Comparison of ENCODE assay signal across 8 cellular contexts in genomic region chr20:57657537-57658446, GRCh38. TPM values are rescaled to one million over a fixed set of nuclear protein-coding genes. Genes with fewer than 3 reads are reported as not detected.
DNase-seq lines count a peak whose midpoint lies in the region; ATAC-seq, FAIRE-seq and TF ChIP-seq lines count a peak whose summit lies in the region.
"Had no signal": no experiment of that assay in that cellular context is flagged by ENCODE, and none has a peak within 500 bp of the region (broad histone marks: within the 10 kb centered on the region; RNA-seq: fewer than 3 reads in every experiment).

No MANE protein-coding gene starts in this region.

- H3K18ac ChIP-seq in trophoblast cell (ENCODE audit: low read length): no peak overlapping the region

- no CpG with 5 or more reads among the region's 36 CpGs for WGBS in trophoblast cell (ENCODE audit: extremely low coverage, insufficient coverage, insufficient read length)

- no peaks in the 10 kb centered on the region for H3K36me3 ChIP-seq in kidney (ENCODE audit: control insufficient read depth in 1 of 2, insufficient read depth in 2 of 2, low read length in 2 of 2)
- peaks cover 40% of the 10 kb centered on the region for H3K36me3 ChIP-seq in thoracic aorta
- H3K36me3 ChIP-seq in trophoblast cell (ENCODE audit: control insufficient read depth in 1 of 2, insufficient read depth in 2 of 2, low read length in 2 of 2): peaks cover 53 to 54% of the 10 kb centered on the region in 2 experiments

- no peak overlapping the region for H4K91ac ChIP-seq in trophoblast cell (ENCODE audit: low read depth, low read length)

- no peaks in the 10 kb centered on the region for H3K79me1 ChIP-seq in trophoblast cell (ENCODE audit: low read length)

- no peak overlapping the region for H2AK5ac ChIP-seq in trophoblast cell (ENCODE audit: low read length)

- no peak for FAIRE-seq in kidney (lab: Jason Lieb, UNC)

- no peak overlapping the region for H3K14ac ChIP-seq in trophoblast cell (ENCODE audit: low read length)

- H3K27ac ChIP-seq in kidney (ENCODE audit: low read depth in 2 of 2, low read length in 2 of 2) (no peak overlapping the region), thoracic aorta (peak overlapping the region; percentile 40 to 43), trophoblast cell (ENCODE audit: low read depth, low read length) (no peak overlapping the region)

- no peak overlapping the region for H2AFZ ChIP-seq in trophoblast cell (ENCODE audit: insufficient read depth, low read length, poor library complexity)

- H3K4ac ChIP-seq in trophoblast cell (ENCODE audit: low read depth, low read length): no peak overlapping the region

- H3K4me3 ChIP-seq in kidney (ENCODE audit: low read length in 2 of 2): no peak overlapping the region
- H3K4me3 ChIP-seq in thoracic aorta: no peak overlapping the region
- H3K4me3 ChIP-seq in trophoblast cell (ENCODE audit: low read depth, low read length): no peak overlapping the region

- peaks cover 10 to 15% of the 10 kb centered on the region in 2 donors for H3K4me1 ChIP-seq in kidney (ENCODE audit: control insufficient read depth in 1 of 2, insufficient read depth in 1 of 2, low read depth in 1 of 2, low read length in 2 of 2)
- H3K4me1 ChIP-seq in thoracic aorta (ENCODE audit: control insufficient read depth in 1 of 2, low read depth in 2 of 2): peaks cover 11 to 75% of the 10 kb centered on the region in 2 donors
- H3K4me1 ChIP-seq in trophoblast cell (ENCODE audit: control insufficient read depth in 1 of 2, insufficient read depth in 2 of 2, low read length in 2 of 2): peaks cover 16 to 20% of the 10 kb centered on the region in 2 experiments

- no peak overlapping the region for H3K23ac ChIP-seq in trophoblast cell (ENCODE audit: low read length)

- peaks cover 2% of the 10 kb centered on the region for H3K79me2 ChIP-seq in trophoblast cell (ENCODE audit: control insufficient read depth, insufficient read depth, low read length, poor library complexity)

- DNase-seq in NCI-H2196 (lab: John Stamatoyannopoulos, UW; ENCODE audit: unreplicated experiment) (peak; percentile 82), kidney (peak; percentile 61), thoracic aorta (ENCODE audit: low spot score) (peak; percentile 3), trophoblast cell (no peak), NCI-H524 (lab: John Stamatoyannopoulos, UW) (no peak), germinal center (ENCODE audit: low spot score) (no peak)
- peak; percentile 74 for DNase-seq in activated effector memory CD4-positive, alpha-beta T cell treated with anti-CD3 and anti-CD28 coated beads, Interleukin-2, amount 50 U/mL, for 16 hours

- no peaks in the 10 kb centered on the region for H3K9me3 ChIP-seq in kidney (ENCODE audit: control insufficient read depth in 1 of 2, low read length in 2 of 2)
- H3K9me3 ChIP-seq in thoracic aorta: no peaks in the 10 kb centered on the region
- no peaks in the 10 kb centered on the region for H3K9me3 ChIP-seq in trophoblast cell (ENCODE audit: insufficient read depth, low read depth, low read length)

- no peak overlapping the region for H2BK120ac ChIP-seq in trophoblast cell (ENCODE audit: insufficient read depth, low read length, poor library complexity)

- H3K9ac ChIP-seq in kidney (ENCODE audit: low read length in 2 of 2) (no peak overlapping the region), trophoblast cell (ENCODE audit: low read length) (no peak overlapping the region)

- H4K12ac ChIP-seq in trophoblast cell (ENCODE audit: low read depth, low read length): no peak overlapping the region

- H4K8ac ChIP-seq in trophoblast cell (ENCODE audit: low read depth, low read length): no peak overlapping the region

- H3K27me3 ChIP-seq in thoracic aorta (replicated peaks; ENCODE audit: insufficient read depth): no peaks in the 10 kb centered on the region
- no peaks in the 10 kb centered on the region for H3K27me3 ChIP-seq in trophoblast cell (ENCODE audit: insufficient read depth, low read length)

- no peak overlapping the region for H2BK5ac ChIP-seq in trophoblast cell (ENCODE audit: low read depth, low read length, poor library complexity)

- intact Hi-C loops in kidney (cut with DNase I): loop anchor here (10.0 kb wide), 1 partner anchor 527 kb away; no protein-coding TSS in a partner anchor

- ATAC-seq in thoracic aorta (ENCODE audit: insufficient number of reproducible peaks, low FRiP score, low read depth): no peak

- H3K4me2 ChIP-seq in trophoblast cell (ENCODE audit: low read length): no peak overlapping the region

- no peak overlapping the region for H2BK12ac ChIP-seq in trophoblast cell (ENCODE audit: low read length)

- TF ChIP-seq CTCF in kidney (IDR thresholded peaks at IDR 0.05; ENCODE audit: borderline replicate concordance, extremely low read depth, insufficient read depth): no peak
- no peak for TF ChIP-seq CTCF in thoracic aorta (IDR thresholded peaks at IDR 0.05)

RNA-seq across cellular contexts. Expression of gene ZBP1, which starts 37.6 kb away (rescaled TPM):
- 3.7 TPM for total RNA-seq in kidney
- polyA plus RNA-seq in kidney (ENCODE audit: insufficient read depth, low read depth, low replicate concordance): not detected
- 1 to 10 TPM; 4.1 to 6.1 TPM for total RNA-seq in thoracic aorta
- polyA plus RNA-seq in trophoblast cell (2013): not detected in 2 replicates
- total RNA-seq: pulmonary artery endothelial cell had no signal

RNA-seq across cellular contexts. Expression of gene PMEPA1, which starts 52.0 kb away (rescaled TPM):
- total RNA-seq in kidney: 30.4 TPM
- 12.9 TPM for polyA plus RNA-seq in kidney (ENCODE audit: insufficient read depth, low read depth, low replicate concordance)
- 100 to 1,000 TPM in 1 of 2 donors, 10 to 100 TPM in 1; 68.4 to 104 TPM for total RNA-seq in thoracic aorta
- polyA plus RNA-seq in trophoblast cell (2013): 43.9 and 46.9 TPM in 2 replicates

Comparison
In these comparisons a context has a peak if more than half of its experiments do, and no peak if none do; other contexts are left out.
1. DNase-seq: peak in NCI-H2196 (single experiment), activated effector memory CD4-positive, alpha-beta T cell treated with anti-CD3 and anti-CD28 coated beads, Interleukin-2, amount 50 U/mL, for 16 hours (single experiment), kidney (single experiment) and thoracic aorta (single experiment); none in trophoblast cell (0 of 2), NCI-H524 (0 of 2) and germinal center (single experiment).
2. H3K27ac ChIP-seq: peak in thoracic aorta (2 of 2); none in kidney (0 of 2) and trophoblast cell (single experiment).